Comparison of ENCODE assay signal across 16 cellular contexts in the genomic region with DNA sequence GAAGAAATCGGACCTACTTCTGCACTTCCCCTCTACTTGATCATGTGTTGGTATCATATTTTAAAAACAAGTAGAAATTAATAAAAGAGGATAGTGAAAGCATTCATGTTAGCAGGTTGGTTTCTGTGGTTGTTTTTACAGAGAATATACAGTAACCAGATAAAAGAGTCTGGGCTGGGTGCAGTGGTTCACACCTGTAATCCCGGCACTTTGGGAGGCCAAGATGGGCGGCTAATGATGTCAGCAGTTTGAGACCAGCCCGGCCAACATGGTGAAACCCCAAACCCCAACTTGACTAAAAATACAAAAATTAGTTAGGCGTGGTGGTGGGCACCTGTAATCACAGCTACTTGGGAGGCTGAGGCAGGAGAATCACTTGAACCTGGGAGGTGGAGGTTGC. TPM values are rescaled to one million over a fixed set of nuclear protein-coding genes. Genes with fewer than 3 reads are reported as not detected.
DNase-seq lines count a peak whose midpoint lies in the region; ATAC-seq lines count a peak whose summit lies in the region.
"Had no signal": no experiment of that assay in that cellular context is flagged by ENCODE, and none has a peak within 500 bp of the region (broad histone marks: within the 10 kb centered on the region; RNA-seq: fewer than 3 reads in every experiment).

No MANE protein-coding gene starts in this region.

- peak; percentile 34 for DNase-seq in activated CD4-positive, alpha-beta T cell treated with anti-CD3 and anti-CD28 coated beads for 48 hours
- DNase-seq in activated CD4-positive, alpha-beta T cell treated with anti-CD3 and anti-CD28 coated beads, Interleukin-2, amount 50 U/mL, for 1 hour: no peak
- peak; percentile 35 for DNase-seq in stimulated activated CD4-positive, alpha-beta T cell treated with anti-CD3 and anti-CD28 coated beads, Interleukin-1b, Interleukin-23, amount 100 ng/mL, for 48 hours
- no peak for DNase-seq in stimulated activated CD4-positive, alpha-beta T cell treated with anti-CD3 and anti-CD28 coated beads, Interleukin-12 subunit alpha, Interleukin-12 subunit beta, amount 100 ng/mL, for 4 hours
- peak; percentile 52 for DNase-seq in activated naive CD8-positive, alpha-beta T cell treated with anti-CD3 and anti-CD28 coated beads for 36 hours
- DNase-seq in stimulated activated naive CD8-positive, alpha-beta T cell treated with anti-CD3 and anti-CD28 coated beads, Interleukin-15, amount 100 ng/mL, for 72 hours: peak; percentile 51 to 85
- DNase-seq in A172 (ENCODE audit: low spot score): no peak
- DNase-seq: 8988T, activated B cell treated with CpG ODN at 0.5 μM for 24 hours, amygdala, BE2C, left ventricle myocardium superior, NCI-H1417 treated with DMSO at 0.1 percent for 48 hours, NCI-H524 treated with DMSO at 0.1 percent for 48 hours, psoas muscle had no signal

- no peak overlapping the region for H3K27ac Mint-ChIP-seq in activated naive CD8-positive, alpha-beta T cell treated with anti-CD3 and anti-CD28 coated beads for 36 hours
- no peak overlapping the region for H3K27ac Mint-ChIP-seq in stimulated activated naive CD8-positive, alpha-beta T cell treated with anti-CD3 and anti-CD28 coated beads, Interleukin-15, amount 100 ng/mL, for 72 hours
- H3K27ac Mint-ChIP-seq: activated B cell treated with CpG ODN at 0.5 μM for 24 hours had no signal

- ATAC-seq in stimulated activated naive CD8-positive, alpha-beta T cell treated with anti-CD3 and anti-CD28 coated beads, Interleukin-15, amount 100 ng/mL, for 72 hours: peak; percentile 99
- ATAC-seq in GM21737 (IDR thresholded peaks at IDR 0.05; ENCODE audit: unreplicated experiment): no peak
- ATAC-seq: left ventricle myocardium superior, psoas muscle had no signal

- H3K27me3 Mint-ChIP-seq in activated naive CD8-positive, alpha-beta T cell treated with anti-CD3 and anti-CD28 coated beads for 36 hours: no peaks in the 10 kb centered on the region
- peaks cover 24% of the 10 kb centered on the region for H3K27me3 Mint-ChIP-seq in stimulated activated naive CD8-positive, alpha-beta T cell treated with anti-CD3 and anti-CD28 coated beads, Interleukin-15, amount 100 ng/mL, for 72 hours
- H3K27me3 Mint-ChIP-seq: activated B cell treated with CpG ODN at 0.5 μM for 24 hours had no signal

- peaks cover 3% of the 10 kb centered on the region for H3K36me3 Mint-ChIP-seq in activated naive CD8-positive, alpha-beta T cell treated with anti-CD3 and anti-CD28 coated beads for 36 hours

- H3K9me3 Mint-ChIP-seq in activated naive CD8-positive, alpha-beta T cell treated with anti-CD3 and anti-CD28 coated beads for 36 hours: no peaks in the 10 kb centered on the region
- H3K9me3 Mint-ChIP-seq in stimulated activated naive CD8-positive, alpha-beta T cell treated with anti-CD3 and anti-CD28 coated beads, Interleukin-15, amount 100 ng/mL, for 72 hours: no peaks in the 10 kb centered on the region
- H3K9me3 Mint-ChIP-seq: activated B cell treated with CpG ODN at 0.5 μM for 24 hours had no signal

- H3K4me3 Mint-ChIP-seq in activated naive CD8-positive, alpha-beta T cell treated with anti-CD3 and anti-CD28 coated beads for 36 hours: no peak overlapping the region
- H3K4me3 Mint-ChIP-seq in stimulated activated naive CD8-positive, alpha-beta T cell treated with anti-CD3 and anti-CD28 coated beads, Interleukin-15, amount 100 ng/mL, for 72 hours: peak overlapping the region; percentile 23 to 30
- H3K4me3 Mint-ChIP-seq: activated B cell treated with CpG ODN at 0.5 μM for 24 hours had no signal

- peaks cover 16% of the 10 kb centered on the region for H3K4me1 Mint-ChIP-seq in activated naive CD8-positive, alpha-beta T cell treated with anti-CD3 and anti-CD28 coated beads for 36 hours
- peaks cover 21% of the 10 kb centered on the region for H3K4me1 Mint-ChIP-seq in stimulated activated naive CD8-positive, alpha-beta T cell treated with anti-CD3 and anti-CD28 coated beads, Interleukin-15, amount 100 ng/mL, for 72 hours
- H3K4me1 Mint-ChIP-seq: activated B cell treated with CpG ODN at 0.5 μM for 24 hours had no signal

RNA-seq across cellular contexts. Expression of a gene that starts 55.9 kb away (rescaled TPM):
- 1 to 10 TPM; 2.9 to 4.6 TPM for total RNA-seq in activated naive CD8-positive, alpha-beta T cell treated with anti-CD3 and anti-CD28 coated beads for 36 hours
- 8.3 and 12.0 TPM in 2 replicates for total RNA-seq in A172 (2014; rRNA removed; shearing (Covaris generic))

Comparison
In these comparisons a context has a peak if more than half of its experiments do, and no peak if none do; other contexts are left out.
1. DNase-seq: peak in activated CD4-positive, alpha-beta T cell treated with anti-CD3 and anti-CD28 coated beads for 48 hours (single experiment), stimulated activated CD4-positive, alpha-beta T cell treated with anti-CD3 and anti-CD28 coated beads, Interleukin-1b, Interleukin-23, amount 100 ng/mL, for 48 hours (single experiment), activated naive CD8-positive, alpha-beta T cell treated with anti-CD3 and anti-CD28 coated beads for 36 hours (single experiment) and stimulated activated naive CD8-positive, alpha-beta T cell treated with anti-CD3 and anti-CD28 coated beads, Interleukin-15, amount 100 ng/mL, for 72 hours (2 of 2); none in activated CD4-positive, alpha-beta T cell treated with anti-CD3 and anti-CD28 coated beads, Interleukin-2, amount 50 U/mL, for 1 hour (single experiment), stimulated activated CD4-positive, alpha-beta T cell treated with anti-CD3 and anti-CD28 coated beads, Interleukin-12 subunit alpha, Interleukin-12 subunit beta, amount 100 ng/mL, for 4 hours (single experiment) and A172 (single experiment).